In the genomic region with DNA sequence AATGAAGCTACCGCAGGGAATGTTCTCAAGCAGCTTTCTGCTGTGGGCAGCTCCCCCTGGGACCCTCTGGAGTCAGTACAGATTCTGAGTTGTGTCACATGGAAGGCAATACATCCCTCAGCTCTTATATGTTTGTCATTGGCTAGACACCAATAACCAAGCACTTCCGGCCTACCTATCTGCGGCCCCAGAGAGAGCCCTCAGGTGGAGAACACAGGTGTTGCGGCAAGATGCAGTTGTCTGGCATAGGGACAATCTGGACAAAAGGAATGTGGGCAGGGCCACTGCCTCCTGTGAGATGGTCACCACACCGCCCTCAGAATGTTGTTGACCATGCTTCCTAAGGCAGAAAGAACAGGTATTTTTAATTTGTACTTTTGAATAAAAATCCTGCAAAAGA, we compare ENCODE assay signal across 8 cellular contexts.
DNase-seq lines count a peak whose midpoint lies in the region; ATAC-seq and TF ChIP-seq lines count a peak whose summit lies in the region.

No MANE protein-coding gene starts in this region.

- H3K27ac ChIP-seq in SJCRH30 (no peak overlapping the region), dorsolateral prefrontal cortex (no peak overlapping the region), spleen (no peak overlapping the region)

- no peaks in the 10 kb centered on the region for H3K4me1 ChIP-seq in SJCRH30
- H3K4me1 ChIP-seq in spleen, result no peaks in the 10 kb centered on the region

- intact Hi-C loops in dorsolateral prefrontal cortex (cut with DNase I), result loop anchor here in 1 of 2 donors (5.0 kb wide), 1 partner anchor 43 kb away; no protein-coding TSS in a partner anchor
- intact Hi-C loops in spleen (cut with DNase I; ENCODE audit: low total_unique reads), result no loop called here

- peak; percentile 19 for DNase-seq in NCI-H2196 (lab: John Stamatoyannopoulos, UW; ENCODE audit: unreplicated experiment)
- no peak for DNase-seq in NCI-H2196 treated with DMSO at 0.1 percent for 48 hours (lab: John Stamatoyannopoulos, UW; ENCODE audit: unreplicated experiment)
- DNase-seq in SJCRH30, result peak; percentile 4 to 11
- peak; percentile 5 for DNase-seq in nephron progenitor cell
- DNase-seq in dorsolateral prefrontal cortex, result no peak
- DNase-seq in spleen, result no peak

- no peak overlapping the region for H3K4me3 Mint-ChIP-seq in nephron progenitor cell

- H3K27me3 ChIP-seq in SJCRH30, result no peaks in the 10 kb centered on the region
- no peaks in the 10 kb centered on the region for H3K27me3 ChIP-seq in dorsolateral prefrontal cortex
- H3K27me3 ChIP-seq in spleen (replicated peaks in 1 of 7), result no peaks in the 10 kb centered on the region

- ATAC-seq in HG02759 (IDR thresholded peaks at IDR 0.05; ENCODE audit: unreplicated experiment), result peak; percentile 59
- ATAC-seq in HG03457 (IDR thresholded peaks at IDR 0.05; ENCODE audit: unreplicated experiment), result no peak

- 58 to 80% (median 77%) methylated on average over 5 of the region's 5 CpGs for WGBS in spleen, 5 donors

- no peaks in the 10 kb centered on the region for H3K9me3 Mint-ChIP-seq in nephron progenitor cell

- H3K4me3 ChIP-seq in SJCRH30 (no peak overlapping the region), dorsolateral prefrontal cortex (no peak overlapping the region), spleen (no peak overlapping the region)

- H3K9me3 ChIP-seq in SJCRH30 (replicated peaks), result no peaks in the 10 kb centered on the region
- H3K9me3 ChIP-seq in spleen, result no peaks in the 10 kb centered on the region

- TF ChIP-seq CTCF in nephron progenitor cell (IDR thresholded peaks at IDR 0.05), result no peak
- TF ChIP-seq CTCF in dorsolateral prefrontal cortex (IDR thresholded peaks at IDR 0.05 in 54 of 56, conservative IDR thresholded peaks at IDR 0.05 in 2 of 56; ENCODE audit: low read depth in 1 of 56, partially characterized antibody in 56 of 56), result no peak
- TF ChIP-seq CTCF in spleen (IDR thresholded peaks at IDR 0.05 in 8 of 11, conservative IDR thresholded peaks at IDR 0.05 in 3 of 11), result no peak

- no peak for TF ChIP-seq POLR2A in spleen (IDR thresholded peaks at IDR 0.05)

- no peak overlapping the region for H3K27ac Mint-ChIP-seq in nephron progenitor cell

- H3K36me3 Mint-ChIP-seq in nephron progenitor cell (ENCODE audit: low read depth), result no peaks in the 10 kb centered on the region

- peaks cover under 1% of the 10 kb centered on the region for H3K4me1 Mint-ChIP-seq in nephron progenitor cell

- H3K27me3 Mint-ChIP-seq in nephron progenitor cell (ENCODE audit: low read depth, poor library complexity), result peaks cover 13% of the 10 kb centered on the region

- H3K36me3 ChIP-seq in SJCRH30, result no peaks in the 10 kb centered on the region
- H3K36me3 ChIP-seq in spleen, result no peaks in the 10 kb centered on the region

Comparison
In these comparisons a context has a peak if more than half of its experiments do, and no peak if none do; other contexts are left out.
1. DNase-seq: peak in NCI-H2196 (single experiment), SJCRH30 (2 of 2) and nephron progenitor cell (single experiment); none in NCI-H2196 treated with DMSO at 0.1 percent for 48 hours (single experiment), dorsolateral prefrontal cortex (0 of 10) and spleen (single experiment).